In genomic region chr6:114343782-114344144, GRCh38 we compare ENCODE assay signal across 13 cellular contexts. TPM values are rescaled to one million over a fixed set of nuclear protein-coding genes. Genes with fewer than 3 reads are reported as not detected.
A peak's percentile ranks its signal among the peaks of the same experiment; 100 is the strongest.
DNase-seq lines count a peak whose midpoint lies in the region; ATAC-seq and TF ChIP-seq lines count a peak whose summit lies in the region.
"Had no signal": no experiment of that assay in that cellular context is flagged by ENCODE, and none has a peak within 500 bp of the region (broad histone marks: within the 10 kb centered on the region; RNA-seq: fewer than 3 reads in every experiment).

No MANE protein-coding gene starts in this region.

- no peak overlapping the region for H3K23ac ChIP-seq in trophoblast cell (ENCODE audit: low read length)

- H3K27ac ChIP-seq in PC-9 (no peak overlapping the region), trophoblast cell (ENCODE audit: low read depth, low read length) (no peak overlapping the region)

- H3K36me3 ChIP-seq in PC-9 (ENCODE audit: low read depth), result no peaks in the 10 kb centered on the region
- H3K36me3 ChIP-seq in trophoblast cell (ENCODE audit: control insufficient read depth in 1 of 2, insufficient read depth in 2 of 2, low read length in 2 of 2), result no peaks in the 10 kb centered on the region

- H4K91ac ChIP-seq in trophoblast cell (ENCODE audit: low read depth, low read length), result no peak overlapping the region

- H3K27me3 ChIP-seq in PC-9 (ENCODE audit: insufficient read depth, low read depth), result peaks cover 31% of the 10 kb centered on the region
- no peaks in the 10 kb centered on the region for H3K27me3 ChIP-seq in trophoblast cell (ENCODE audit: insufficient read depth, low read length)

- no peaks in the 10 kb centered on the region for H4K20me1 ChIP-seq in PC-9 (ENCODE audit: insufficient read depth)

- H3F3A ChIP-seq in PC-9 (ENCODE audit: insufficient read depth, low read depth), result no peaks in the 10 kb centered on the region

- H2BK5ac ChIP-seq in trophoblast cell (ENCODE audit: low read depth, low read length, poor library complexity), result no peak overlapping the region

- H2BK12ac ChIP-seq in trophoblast cell (ENCODE audit: low read length), result no peak overlapping the region

- H3K4me1 ChIP-seq in PC-9 (replicated peaks; ENCODE audit: insufficient read depth), result no peaks in the 10 kb centered on the region
- peaks cover 5 to 17% of the 10 kb centered on the region in 2 experiments for H3K4me1 ChIP-seq in trophoblast cell (ENCODE audit: control insufficient read depth in 1 of 2, insufficient read depth in 2 of 2, low read length in 2 of 2)

- H3K4ac ChIP-seq in trophoblast cell (ENCODE audit: low read depth, low read length), result no peak overlapping the region

- H3K4me2 ChIP-seq in PC-9 (peak overlapping the region; percentile 77), trophoblast cell (ENCODE audit: low read length) (peak overlapping the region; percentile 82)

- BruUV-seq in PC-9 (replicated peaks; lab: Mats Ljungman, UMichigan), result no TSS peak

- TF ChIP-seq CTCF in PC-9 (conservative IDR thresholded peaks at IDR 0.05), result no peak; the same call in 1 of the 2 replicates
- TF ChIP-seq CTCF in epithelial cell of proximal tubule (conservative IDR thresholded peaks at IDR 0.05; ENCODE audit: low read depth, low read length), result no peak
- TF ChIP-seq CTCF in foreskin fibroblast (IDR thresholded peaks at IDR 0.05; ENCODE audit: low read depth, low read length), result no peak

- H2AFZ ChIP-seq in PC-9 (peak overlapping the region; percentile 67), trophoblast cell (ENCODE audit: insufficient read depth, low read length, poor library complexity) (no peak overlapping the region)

- no peak overlapping the region for H3K18ac ChIP-seq in trophoblast cell (ENCODE audit: low read length)

- no peaks in the 10 kb centered on the region for H3K9me2 ChIP-seq in PC-9 (ENCODE audit: insufficient read depth)

- H3K79me1 ChIP-seq in trophoblast cell (ENCODE audit: low read length), result no peaks in the 10 kb centered on the region

- H3K9ac ChIP-seq in trophoblast cell (ENCODE audit: low read length), result no peak overlapping the region

- H4K12ac ChIP-seq in trophoblast cell (ENCODE audit: low read depth, low read length), result no peak overlapping the region

- H3K14ac ChIP-seq in trophoblast cell (ENCODE audit: low read length), result no peak overlapping the region

- no CpG with 5 or more reads among the region's 2 CpGs for WGBS in trophoblast cell (ENCODE audit: extremely low coverage, insufficient coverage, insufficient read length)

- no peak overlapping the region for H2BK120ac ChIP-seq in trophoblast cell (ENCODE audit: insufficient read depth, low read length, poor library complexity)

- no peaks in the 10 kb centered on the region for H3K79me2 ChIP-seq in PC-9 (ENCODE audit: low read depth)
- no peaks in the 10 kb centered on the region for H3K79me2 ChIP-seq in trophoblast cell (ENCODE audit: control insufficient read depth, insufficient read depth, low read length, poor library complexity)

- H4K8ac ChIP-seq in trophoblast cell (ENCODE audit: low read depth, low read length), result no peak overlapping the region

- intact Hi-C loops in PC-9 (cut with micrococcal nuclease; ENCODE audit: unreplicated experiment), result loop anchor here (5.0 kb wide), 1 partner anchor 404 kb away; no protein-coding TSS in a partner anchor

- H3K9me3 ChIP-seq in PC-9 (ENCODE audit: insufficient read depth, low read depth) (no peaks in the 10 kb centered on the region), trophoblast cell (ENCODE audit: insufficient read depth, low read depth, low read length) (peaks cover 2% of the 10 kb centered on the region)

- ATAC-seq in GM18511 (IDR thresholded peaks at IDR 0.05; ENCODE audit: unreplicated experiment), result peak; percentile 3
- no peak for ATAC-seq in GM21528 (IDR thresholded peaks at IDR 0.05; ENCODE audit: low FRiP score, unreplicated experiment)

- DNase-seq in PC-9, result no peak
- no peak for DNase-seq in epithelial cell of proximal tubule (ENCODE audit: low read depth)
- no peak for DNase-seq in trophoblast cell
- DNase-seq in stimulated activated CD8-positive, alpha-beta memory T cell treated with anti-CD3 and anti-CD28 coated beads, Interleukin-4, amount 100 ng/mL, for 48 hours, result no peak
- no peak for DNase-seq in G401 (ENCODE audit: low spot score)
- no peak for DNase-seq in foreskin fibroblast
- DNase-seq: activated CD4-positive, CD25-positive, alpha-beta regulatory T cell treated with anti-CD3 and anti-CD28 coated beads, Interleukin-2, amount 50 U/mL, for 72 hours; DMS79; stimulated activated CD4-positive, alpha-beta T cell treated with anti-CD3 and anti-CD28 coated beads, Interleukin-12 subunit alpha, Interleukin-12 subunit beta, amount 100 ng/mL, for 4 hours had no signal

- H2AK5ac ChIP-seq in trophoblast cell (ENCODE audit: low read length), result no peak overlapping the region

- CTCF ChIA-PET in PC-9 (lab: Charles Lee), result no interaction called here

- in situ Hi-C loops in G401 (cut with HindIII; ENCODE audit: low sequenced_read_pairs), result no loop called here

- POLR2A ChIA-PET in PC-9 (lab: Charles Lee; ENCODE audit: unreplicated experiment), result interaction anchor here (0.7 kb wide), 1 partner anchor 242 kb away, joined by 5 read pairs; no protein-coding TSS in a partner anchor

- H3K4me3 ChIP-seq in PC-9 (peak overlapping the region; percentile 55; the same call in 1 of the 2 replicates), epithelial cell of proximal tubule (ENCODE audit: low read depth, low read length) (peak overlapping the region; percentile 57), trophoblast cell (ENCODE audit: low read depth, low read length) (no peak overlapping the region), foreskin fibroblast (ENCODE audit: low read depth in 1 of 2, low read length in 2 of 2) (peak overlapping the region in 1 of 2 donors; percentile 69)

RNA-seq across cellular contexts. Expression of gene HS3ST5, which starts 0.9 kb away (rescaled TPM):
- total RNA-seq in PC-9 (2021), result 0.09 and 0.30 TPM in 2 replicates
- 0.17 TPM in 1 of 2 replicates, not detected in the other for total RNA-seq in epithelial cell of proximal tubule
- 0.10 and 0.11 TPM in 2 replicates for polyA plus RNA-seq in trophoblast cell (2013)
- not detected in 2 replicates for total RNA-seq in G401 (2014; rRNA removed; shearing (Covaris generic))
- total RNA-seq: esophagus mucosa, lower leg skin had no signal
